In the genomic region with DNA sequence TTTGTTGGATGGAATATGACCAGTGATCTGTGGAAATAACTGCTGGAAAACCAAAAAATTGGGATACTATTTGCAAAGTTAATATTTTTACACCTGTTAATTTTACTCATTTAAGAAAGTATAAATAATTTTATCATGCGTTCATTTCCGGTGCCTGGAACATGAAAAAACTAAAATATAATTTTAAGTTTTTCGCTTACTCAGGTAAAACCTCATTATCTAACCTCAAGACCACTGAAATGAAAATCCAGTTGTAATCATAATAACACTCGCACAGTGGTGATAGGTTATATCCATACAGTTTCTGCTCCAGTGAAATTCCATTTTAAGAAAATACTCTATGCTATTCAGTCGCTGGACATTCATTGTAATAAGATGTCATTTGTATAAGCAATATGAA, we compare ENCODE assay signal across 35 cellular contexts.
"Had no signal": no experiment of that assay in that cellular context is flagged by ENCODE, and none has a peak within 500 bp of the region (broad histone marks: within the 10 kb centered on the region; RNA-seq: fewer than 3 reads in every experiment).

No MANE protein-coding gene starts in this region.

- H3K27me3 ChIP-seq: MG63 had no signal

- H3K36me3 ChIP-seq: MG63 had no signal

- DNase-seq: Karpas-422, Kasumi-1, MG63, MM.1S, MV-4-11, NCI-H1048, NCI-H1092, NCI-H1092 treated with DMSO at 0.1 percent for 48 hours, NCI-H1105, NCI-H1105 treated with DMSO at 0.1 percent for 48 hours, NCI-H1417, NCI-H1417 treated with DMSO at 0.1 percent for 48 hours, NCI-H1436, NCI-H1436 treated with DMSO at 0.1 percent for 48 hours, NCI-H146, NCI-H1694, NCI-H1694 treated with DMSO at 0.1 percent for 48 hours, NCI-H187, NCI-H187 treated with DMSO at 0.1 percent for 48 hours, NCI-H1930, NCI-H2029, NCI-H2029 treated with DMSO at 0.1 percent for 48 hours, NCI-H2081, NCI-H2081 treated with DMSO at 0.1 percent for 48 hours, NCI-H2107, NCI-H2171, NCI-H2171 treated with DMSO at 0.1 percent for 48 hours, NCI-H2227 treated with DMSO at 0.1 percent for 48 hours, NCI-H226, NCI-H345, NCI-H446, NCI-H446 treated with DMSO at 0.1 percent for 48 hours, NCI-H510A, NCI-H510A treated with DMSO at 0.1 percent for 48 hours, NCI-H524 had no signal

- H3K4me3 ChIP-seq: MG63 had no signal
